In genomic region chr5:113213551-113213971, GRCh38 we compare ENCODE assay signal across 11 cellular contexts.
DNase-seq lines count a peak whose midpoint lies in the region; ATAC-seq and TF ChIP-seq lines count a peak whose summit lies in the region.
"Had no signal": no experiment of that assay in that cellular context is flagged by ENCODE, and none has a peak within 500 bp of the region (broad histone marks: within the 10 kb centered on the region; RNA-seq: fewer than 3 reads in every experiment).

No MANE protein-coding gene starts in this region.

- H3K27ac ChIP-seq in WERI-Rb-1: peak overlapping the region; percentile 92
- H3K27ac ChIP-seq in smooth muscle cell (ENCODE audit: low read depth): no peak overlapping the region

- H4K20me1 ChIP-seq in smooth muscle cell (ENCODE audit: low read depth): peaks cover 44% of the 10 kb centered on the region

- TF ChIP-seq CTCF in WERI-Rb-1 (IDR thresholded peaks at IDR 0.05; ENCODE audit: low read depth, low read length) (no peak), smooth muscle cell (IDR thresholded peaks at IDR 0.05; ENCODE audit: borderline replicate concordance, insufficient read depth, poor library complexity, severe bottlenecking) (no peak)

- peak overlapping the region; percentile 22 for H3K4me2 ChIP-seq in smooth muscle cell

- H3K9me3 ChIP-seq in WERI-Rb-1 (ENCODE audit: severe bottlenecking): no peaks in the 10 kb centered on the region
- no peaks in the 10 kb centered on the region for H3K9me3 ChIP-seq in smooth muscle cell (replicated peaks; ENCODE audit: low read depth)

- no peaks in the 10 kb centered on the region for H3F3A ChIP-seq in smooth muscle cell (ENCODE audit: low read depth)

- H3K79me2 ChIP-seq in smooth muscle cell (ENCODE audit: low read depth): no peaks in the 10 kb centered on the region

- H3K27me3 ChIP-seq in WERI-Rb-1 (ENCODE audit: insufficient read depth, low read depth, severe bottlenecking) (no peaks in the 10 kb centered on the region), smooth muscle cell (ENCODE audit: low read depth) (no peaks in the 10 kb centered on the region)

- ATAC-seq in GM19397 (IDR thresholded peaks at IDR 0.05; ENCODE audit: unreplicated experiment) (peak; percentile 49), HG03159 (IDR thresholded peaks at IDR 0.05; ENCODE audit: unreplicated experiment) (peak; percentile 64), SK-N-SH treated with all-trans-retinoic acid at 6 μM for 48 hours (no peak)

- H3K4me3 ChIP-seq in WERI-Rb-1 (ENCODE audit: low read depth, low read length) (peak overlapping the region; percentile 17), smooth muscle cell (no peak overlapping the region)

- DNase-seq in WERI-Rb-1 (peak; percentile 26), smooth muscle cell (lab: John Stamatoyannopoulos, UW; ENCODE audit: unreplicated experiment) (no peak), activated gamma-delta T cell (lab: John Stamatoyannopoulos, UW) (no peak)
- DNase-seq in activated naive CD4-positive, alpha-beta T cell treated with Interleukin-2 at 50 U/mL for 16 hours: no peak
- DNase-seq: activated CD4-positive, CD25-positive, alpha-beta regulatory T cell; activated T-cell treated with anti-CD3 and anti-CD28 coated beads, Interleukin-2, amount 50 U/mL, for 24 hours; Calu3; NCI-H345 had no signal

- H3K4me1 ChIP-seq in smooth muscle cell (ENCODE audit: low read depth): peaks cover 32% of the 10 kb centered on the region

- H3K9ac ChIP-seq in smooth muscle cell (ENCODE audit: low read depth): no peak overlapping the region

- H2AFZ ChIP-seq in smooth muscle cell (ENCODE audit: low read depth): no peak overlapping the region

- WGBS in smooth muscle cell (ENCODE audit: low lambda C conversion rate): 56% methylated on average over 6 of the region's 6 CpGs

- H3K36me3 ChIP-seq in WERI-Rb-1 (peaks cover 5% of the 10 kb centered on the region), smooth muscle cell (ENCODE audit: low read depth) (no peaks in the 10 kb centered on the region)

TF ChIP-seq in SK-N-SH treated with all-trans-retinoic acid at 6 μM for 48 hours, 23 proteins besides CTCF, POLR2A, EP300 and RAD21:
- TF ChIP-seq TCF4 (CRISPR knock-in tag; IDR thresholded peaks at IDR 0.05; ENCODE audit: borderline replicate concordance): no peak
- no peak for TF ChIP-seq ZNF70 (CRISPR knock-in tag; IDR thresholded peaks at IDR 0.05)
- no peak for TF ChIP-seq CSDC2 (CRISPR knock-in tag; IDR thresholded peaks at IDR 0.05)
- no peak for TF ChIP-seq PATZ1 (CRISPR knock-in tag; IDR thresholded peaks at IDR 0.05; ENCODE audit: borderline replicate concordance)
- TF ChIP-seq ZC3H10 (CRISPR knock-in tag; IDR thresholded peaks at IDR 0.05): no peak
- no peak for TF ChIP-seq GLIS3 (CRISPR knock-in tag; IDR thresholded peaks at IDR 0.05)
- TF ChIP-seq SNAI2 (CRISPR knock-in tag; IDR thresholded peaks at IDR 0.05): no peak
- no peak for TF ChIP-seq CSRNP3 (CRISPR knock-in tag; IDR thresholded peaks at IDR 0.05)
- TF ChIP-seq TOX (CRISPR knock-in tag; IDR thresholded peaks at IDR 0.05; ENCODE audit: borderline replicate concordance): no peak
- no peak for TF ChIP-seq BACH2 (CRISPR knock-in tag; IDR thresholded peaks at IDR 0.05; ENCODE audit: borderline replicate concordance)
- TF ChIP-seq CREB5 (CRISPR knock-in tag; IDR thresholded peaks at IDR 0.05; ENCODE audit: low read depth): no peak
- TF ChIP-seq PPARA (CRISPR knock-in tag; IDR thresholded peaks at IDR 0.05; ENCODE audit: borderline replicate concordance): no peak
- no peak for TF ChIP-seq OSR1 (CRISPR knock-in tag; IDR thresholded peaks at IDR 0.05)
- no peak for TF ChIP-seq RARB (CRISPR knock-in tag; IDR thresholded peaks at IDR 0.05)
- no peak for TF ChIP-seq POU6F1 (CRISPR knock-in tag; IDR thresholded peaks at IDR 0.05; ENCODE audit: borderline replicate concordance, low read depth)
- TF ChIP-seq ZFP3 (CRISPR knock-in tag; IDR thresholded peaks at IDR 0.05): no peak
- no peak for TF ChIP-seq ZNF8 (CRISPR knock-in tag; IDR thresholded peaks at IDR 0.05)
- no peak for TF ChIP-seq ZFP30 (CRISPR knock-in tag; IDR thresholded peaks at IDR 0.05)
- TF ChIP-seq ZNF565 (CRISPR knock-in tag; conservative IDR thresholded peaks at IDR 0.05; ENCODE audit: low read depth): no peak
- no peak for TF ChIP-seq ARNTL (CRISPR knock-in tag; IDR thresholded peaks at IDR 0.05; ENCODE audit: borderline replicate concordance, low read depth)
TF ChIP-seq in SK-N-SH treated with all-trans-retinoic acid at 6 μM for 48 hours: peak in this region for 0.
